Comparison of ENCODE assay signal across 14 cellular contexts in the genomic region with DNA sequence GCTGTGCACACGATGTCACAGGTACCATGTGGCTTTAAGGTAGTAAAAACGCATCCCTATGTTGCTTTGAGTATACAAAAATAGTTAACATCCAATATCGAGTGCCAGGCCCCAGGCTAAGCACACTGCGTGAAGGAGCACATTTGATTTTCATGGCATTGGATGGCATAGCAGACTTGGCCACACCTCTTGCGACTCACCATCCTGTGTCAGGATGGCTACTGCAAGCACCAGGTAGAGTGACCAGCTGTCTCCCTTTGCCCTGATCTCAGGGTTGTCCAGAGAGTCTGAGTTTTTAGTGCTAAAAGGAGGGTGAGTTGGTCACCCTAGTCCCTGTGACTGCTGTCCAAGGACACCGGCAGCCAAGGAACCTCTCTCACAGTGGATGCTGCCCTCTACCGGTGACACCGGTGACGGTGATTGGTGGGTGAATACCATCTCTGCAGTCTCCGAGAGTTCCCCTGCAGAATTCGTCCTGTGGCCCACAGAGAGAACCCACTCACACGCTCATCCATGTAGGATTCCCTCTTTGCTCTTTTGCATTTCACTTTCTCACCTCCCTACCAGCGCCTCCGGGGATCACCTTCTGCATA.
DNase-seq lines count a peak whose midpoint lies in the region; ATAC-seq and TF ChIP-seq lines count a peak whose summit lies in the region.
"Had no signal": no experiment of that assay in that cellular context is flagged by ENCODE, and none has a peak within 500 bp of the region (broad histone marks: within the 10 kb centered on the region; RNA-seq: fewer than 3 reads in every experiment).

No MANE protein-coding gene starts in this region.

- peaks cover 0 to 2% of the 10 kb centered on the region in 2 experiments; a peak in 1 of 5 replicates for H3K9me3 Mint-ChIP-seq in H9
- peaks cover 8% of the 10 kb centered on the region for H3K9me3 Mint-ChIP-seq in WTC11
- no peaks in the 10 kb centered on the region for H3K9me3 Mint-ChIP-seq in progenitor cell of endocrine pancreas (ENCODE audit: low read depth)
- H3K9me3 Mint-ChIP-seq: activated naive CD8-positive, alpha-beta T cell treated with anti-CD3 and anti-CD28 coated beads for 36 hours; T-helper 1 cell treated with Interleukin-12 subunit alpha and Interleukin-12 subunit beta and Interleukin-4 antibody, amounts not matched to agents 30 μg/mL and 1 μg/mL, for 36 hours had no signal

- TF ChIP-seq CTCF in H9 (conservative IDR thresholded peaks at IDR 0.05), result peak; percentile 69
- peak; percentile 45 for TF ChIP-seq CTCF in WTC11 (IDR thresholded peaks at IDR 0.05)
- peak in 7 of 9 donors; percentile 11 to 36 (median 26) for TF ChIP-seq CTCF in heart right ventricle (IDR thresholded peaks at IDR 0.05)
- peak; percentile 35 for TF ChIP-seq CTCF in progenitor cell of endocrine pancreas (IDR thresholded peaks at IDR 0.05; ENCODE audit: unreplicated experiment)
- TF ChIP-seq CTCF in ascending aorta (IDR thresholded peaks at IDR 0.05), result peak in 1 of 3 experiments; percentile 28

- no CpG with 5 or more reads among the region's 14 CpGs for WGBS in H9 (ENCODE audit: extremely low coverage, insufficient read length, low lambda C conversion rate)
- WGBS in heart right ventricle, 2 donors, result 79 to 83% methylated on average over 14 of the region's 14 CpGs

- intact Hi-C loops in heart right ventricle (cut with DNase I) (no loop called here), ascending aorta (cut with DNase I) (no loop called here)

- no peak overlapping the region for H3K14ac ChIP-seq in H9 (ENCODE audit: insufficient read depth, low read length)

- H3K4me1 Mint-ChIP-seq in H9 (peaks cover 0 to 4% of the 10 kb centered on the region in 2 experiments; a peak in 1 of 4 replicates), WTC11 (peaks cover 7% of the 10 kb centered on the region), progenitor cell of endocrine pancreas (ENCODE audit: low read depth) (peaks cover 11% of the 10 kb centered on the region)
- H3K4me1 Mint-ChIP-seq: activated naive CD8-positive, alpha-beta T cell treated with anti-CD3 and anti-CD28 coated beads for 36 hours had no signal

- no peaks in the 10 kb centered on the region for H3K36me3 ChIP-seq in heart right ventricle
- no peaks in the 10 kb centered on the region for H3K36me3 ChIP-seq in ascending aorta
- H3K36me3 ChIP-seq: HAP-1 had no signal

- CTCF ChIA-PET in WTC11 (lab: Charles Lee), result interaction anchor here (0.8 to 2.1 kb wide), 3 partner anchors 9 to 174 kb away, joined by 3 to 6 read pairs (median 3); no protein-coding TSS in a partner anchor

- H3K27ac ChIP-seq in H9 (ENCODE audit: insufficient read length, low read depth, low read length) (no peak overlapping the region), heart right ventricle (no peak overlapping the region), ascending aorta (no peak overlapping the region)

- H3K23me2 ChIP-seq in H9 (ENCODE audit: insufficient read length, low read depth, low read length, poor library complexity, severe bottlenecking), result no peaks in the 10 kb centered on the region

- no peak overlapping the region for H2BK20ac ChIP-seq in H9 (ENCODE audit: low read depth, low read length, poor library complexity, severe bottlenecking)

- H3K36me3 Mint-ChIP-seq in H9 (ENCODE audit: insufficient read depth in 1 of 3, low read depth in 3 of 3) (no peaks in the 10 kb centered on the region), WTC11 (peaks cover 5% of the 10 kb centered on the region), progenitor cell of endocrine pancreas (ENCODE audit: insufficient read depth) (no peaks in the 10 kb centered on the region)
- H3K36me3 Mint-ChIP-seq: activated naive CD8-positive, alpha-beta T cell treated with anti-CD3 and anti-CD28 coated beads for 36 hours had no signal

- H2AK5ac ChIP-seq in H9 (ENCODE audit: insufficient read length, low read length), result no peak overlapping the region

- ATAC-seq in WTC11, result peak; percentile 84
- peak in 2 of 8 donors; percentile 33 to 36 for ATAC-seq in heart right ventricle
- no peak for ATAC-seq in GM21528 (IDR thresholded peaks at IDR 0.05; ENCODE audit: low FRiP score, unreplicated experiment)

- DNase-seq in H9, result peak; percentile 62
- DNase-seq in WTC11 (ENCODE audit: low spot score), result peak; percentile 69
- DNase-seq in heart right ventricle, result peak in 1 of 2 donors; percentile 21
- peak; percentile 13 for DNase-seq in progenitor cell of endocrine pancreas (ENCODE audit: low spot score, unreplicated experiment)
- DNase-seq in NCI-H1048 (lab: John Stamatoyannopoulos, UW), result no peak
- no peak for DNase-seq in SKM-1 treated with dmso at 0.1 percent for 144 hours (lab: John Stamatoyannopoulos, UW; ENCODE audit: unreplicated experiment)
- DNase-seq in ascending aorta (ENCODE audit: low spot score in 2 of 2), result no peak
- DNase-seq: activated CD8-positive, alpha-beta memory T cell treated with anti-CD3 and anti-CD28 coated beads for 24 hours; activated naive CD8-positive, alpha-beta T cell treated with anti-CD3 and anti-CD28 coated beads for 36 hours; NCI-H2081 treated with DMSO at 0.1 percent for 48 hours had no signal

- H3K4me3 ChIP-seq in heart right ventricle (no peak overlapping the region), ascending aorta (no peak overlapping the region)
- H3K4me3 ChIP-seq: HAP-1 had no signal

- H3T11ph ChIP-seq in H9 (ENCODE audit: low read length), result no peak overlapping the region

- no peak overlapping the region for H3K23ac ChIP-seq in H9 (ENCODE audit: insufficient read length, low read depth, low read length)

- no peak overlapping the region for H4K8ac ChIP-seq in H9 (replicated peaks; ENCODE audit: insufficient read length, low read depth, low read length)

- H3K56ac ChIP-seq in H9 (ENCODE audit: insufficient read length, low read depth, low read length), result no peak overlapping the region

- POLR2A ChIA-PET in WTC11 (lab: Charles Lee), result no interaction called here

- H3K27me3 ChIP-seq in H9 (ENCODE audit: insufficient read depth, low read length), result no peaks in the 10 kb centered on the region
- H3K27me3 ChIP-seq in heart right ventricle, result no peaks in the 10 kb centered on the region
- no peaks in the 10 kb centered on the region for H3K27me3 ChIP-seq in ascending aorta

- no peak overlapping the region for H3K4me3 Mint-ChIP-seq in H9
- no peak overlapping the region for H3K4me3 Mint-ChIP-seq in WTC11
- no peak overlapping the region for H3K4me3 Mint-ChIP-seq in progenitor cell of endocrine pancreas (ENCODE audit: low read depth)
- H3K4me3 Mint-ChIP-seq: activated naive CD8-positive, alpha-beta T cell treated with anti-CD3 and anti-CD28 coated beads for 36 hours; dendritic cell treated with granulocyte-macrophage colony-stimulating factor and Interleukin-4, amounts not matched to agents 40 ng/mL and 50 ng/mL, for 4 days; T-helper 1 cell treated with Interleukin-12 subunit alpha and Interleukin-12 subunit beta and Interleukin-4 antibody, amounts not matched to agents 30 μg/mL and 1 μg/mL, for 36 hours had no signal

- H4K20me1 ChIP-seq in H9 (ENCODE audit: control insufficient read depth, insufficient read depth, insufficient read length), result no peaks in the 10 kb centered on the region

- H4K91ac ChIP-seq in H9 (ENCODE audit: insufficient read length, low read depth, low read length), result no peak overlapping the region

- H2AFZ ChIP-seq in H9 (ENCODE audit: low read length), result no peak overlapping the region

- H3K4me2 ChIP-seq in H9 (ENCODE audit: insufficient read depth, insufficient read length, low read length), result no peak overlapping the region

- H2BK15ac ChIP-seq in H9 (ENCODE audit: low read depth, low read length), result no peak overlapping the region

- no peak overlapping the region for H3K4ac ChIP-seq in H9 (ENCODE audit: low read depth, low read length)

- H3K27ac Mint-ChIP-seq in H9 (no peak overlapping the region), WTC11 (no peak overlapping the region), progenitor cell of endocrine pancreas (no peak overlapping the region)
- H3K27ac Mint-ChIP-seq: activated naive CD8-positive, alpha-beta T cell treated with anti-CD3 and anti-CD28 coated beads for 36 hours; dendritic cell treated with granulocyte-macrophage colony-stimulating factor and Interleukin-4, amounts not matched to agents 40 ng/mL and 50 ng/mL, for 4 days; T-helper 1 cell treated with Interleukin-12 subunit alpha and Interleukin-12 subunit beta and Interleukin-4 antibody, amounts not matched to agents 30 μg/mL and 1 μg/mL, for 36 hours had no signal

- H3K27me3 Mint-ChIP-seq in H9 (ENCODE audit: low read depth), result no peaks in the 10 kb centered on the region; the same call in 1 of the 2 replicates
- H3K27me3 Mint-ChIP-seq in WTC11 (ENCODE audit: low read depth), result no peaks in the 10 kb centered on the region
- peaks cover 2% of the 10 kb centered on the region for H3K27me3 Mint-ChIP-seq in progenitor cell of endocrine pancreas
- H3K27me3 Mint-ChIP-seq: dendritic cell treated with granulocyte-macrophage colony-stimulating factor and Interleukin-4, amounts not matched to agents 40 ng/mL and 50 ng/mL, for 4 days had no signal

- H3K9me3 ChIP-seq in H9 (ENCODE audit: control insufficient read depth, low read depth, low read length) (no peaks in the 10 kb centered on the region), heart right ventricle (peaks cover 0 to 5% (median 0%) of the 10 kb centered on the region in 11 donors), ascending aorta (no peaks in the 10 kb centered on the region)
- H3K9me3 ChIP-seq: HAP-1 had no signal

- H3K18ac ChIP-seq in H9 (ENCODE audit: insufficient read length, low read depth, low read length), result no peak overlapping the region

- no peak overlapping the region for H2BK5ac ChIP-seq in H9 (ENCODE audit: insufficient read length, low read length)

- H3K9ac ChIP-seq in H9 (ENCODE audit: extremely low read depth, insufficient read length, low read length), result no peak overlapping the region

- H3K79me1 ChIP-seq in H9 (ENCODE audit: insufficient read depth, low read depth, low read length, poor library complexity, severe bottlenecking), result no peaks in the 10 kb centered on the region

- H2BK12ac ChIP-seq in H9 (ENCODE audit: insufficient read length, low read depth, low read length), result no peak overlapping the region

- no peak overlapping the region for H2BK120ac ChIP-seq in H9 (ENCODE audit: low read depth, low read length, poor library complexity, severe bottlenecking)

- H3K4me1 ChIP-seq in H9 (ENCODE audit: insufficient read depth, low read length) (no peaks in the 10 kb centered on the region), heart right ventricle (peaks cover 0 to 29% (median 8%) of the 10 kb centered on the region in 9 donors), ascending aorta (peaks cover 0 to 16% of the 10 kb centered on the region in 2 donors)
- H3K4me1 ChIP-seq: HAP-1 had no signal

- H4K5ac ChIP-seq in H9 (ENCODE audit: insufficient read length, low read depth, low read length), result no peak overlapping the region

- H3K79me2 ChIP-seq in H9 (ENCODE audit: insufficient read depth, low read length), result no peaks in the 10 kb centered on the region

TF ChIP-seq in WTC11, 78 proteins besides CTCF, POLR2A, EP300 and RAD21:
- TF ChIP-seq ZNF423 (CRISPR knock-in tag; IDR thresholded peaks at IDR 0.05) (no peak), EMX1 (CRISPR knock-in tag; IDR thresholded peaks at IDR 0.05) (no peak), RELA (CRISPR knock-in tag; IDR thresholded peaks at IDR 0.05; ENCODE audit: borderline replicate concordance) (no peak), NR3C1 (CRISPR knock-in tag; conservative IDR thresholded peaks at IDR 0.05; ENCODE audit: low read depth) (no peak)

Comparison
In these comparisons a context has a peak if more than half of its experiments do, and no peak if none do; other contexts are left out.
1. DNase-seq: peak in H9 (single experiment), WTC11 (single experiment) and progenitor cell of endocrine pancreas (single experiment); none in NCI-H1048 (single experiment), SKM-1 treated with dmso at 0.1 percent for 144 hours (single experiment) and ascending aorta (0 of 2).